8 cellular contexts compared by ENCODE assay signal in genomic region chr6:143027058-143027457, GRCh38. TPM values are rescaled to one million over a fixed set of nuclear protein-coding genes. Genes with fewer than 3 reads are reported as not detected.
A peak's percentile ranks its signal among the peaks of the same experiment; 100 is the strongest.
DNase-seq lines count a peak whose midpoint lies in the region; ATAC-seq and TF ChIP-seq lines count a peak whose summit lies in the region.

No MANE protein-coding gene starts in this region.

- ATAC-seq in Right ventricle myocardium superior (ENCODE audit: poor library complexity): peak; percentile 78
- peak; percentile 64 for ATAC-seq in sciatic nerve
- no peak for ATAC-seq in HG03432 (IDR thresholded peaks at IDR 0.05; ENCODE audit: unreplicated experiment)

- intact Hi-C loops in Right ventricle myocardium superior (cut with DNase I) (loop anchor here (2.0 to 10.0 kb wide), 2 partner anchors 62 to 334 kb away; no protein-coding TSS in a partner anchor), sciatic nerve (cut with DNase I) (loop anchor here (10.0 kb wide), 1 partner anchor 332 kb away; no protein-coding TSS in a partner anchor)

- DNase-seq in NCI-H460 (ENCODE audit: extremely low read depth, low read depth) (peak; percentile 13), Right ventricle myocardium superior (peak; percentile 53), sciatic nerve (ENCODE audit: low spot score) (no peak), COLO829 (ENCODE audit: low spot score) (no peak), NCI-H2029 (lab: John Stamatoyannopoulos, UW) (no peak)
- DNase-seq in activated T-helper 1 cell treated with anti-CD3 and anti-CD28 coated beads, Interleukin-2, amount 50 U/mL, for 16 hours (ENCODE audit: low read depth in 1 of 2, low spot score in 1 of 2): peak; percentile 7 to 26

- peak; percentile 61 for TF ChIP-seq CTCF in GM12874 (IDR thresholded peaks at IDR 0.05; ENCODE audit: insufficient read depth, low read depth, low read length)

RNA-seq across cellular contexts. Expression of gene AIG1, which starts 33.6 kb away (rescaled TPM):
- total RNA-seq in NCI-H460 (2014; rRNA removed; shearing (Covaris generic)): 30.5 and 31.0 TPM in 2 replicates
- 22.5 and 24.2 TPM in 2 replicates for polyA plus RNA-seq in NCI-H460 (2014; cell fraction: nucleus; rRNA removed)
- 71.7 TPM for total RNA-seq in Right ventricle myocardium superior
- 22.6 TPM for total RNA-seq in sciatic nerve

Comparison
In these comparisons a context has a peak if more than half of its experiments do, and no peak if none do; other contexts are left out.
1. DNase-seq: peak in NCI-H460 (single experiment), activated T-helper 1 cell treated with anti-CD3 and anti-CD28 coated beads, Interleukin-2, amount 50 U/mL, for 16 hours (2 of 2) and Right ventricle myocardium superior (single experiment); none in sciatic nerve (single experiment), COLO829 (single experiment) and NCI-H2029 (single experiment).